1 cellular context compared by ENCODE assay signal in the genomic region with DNA sequence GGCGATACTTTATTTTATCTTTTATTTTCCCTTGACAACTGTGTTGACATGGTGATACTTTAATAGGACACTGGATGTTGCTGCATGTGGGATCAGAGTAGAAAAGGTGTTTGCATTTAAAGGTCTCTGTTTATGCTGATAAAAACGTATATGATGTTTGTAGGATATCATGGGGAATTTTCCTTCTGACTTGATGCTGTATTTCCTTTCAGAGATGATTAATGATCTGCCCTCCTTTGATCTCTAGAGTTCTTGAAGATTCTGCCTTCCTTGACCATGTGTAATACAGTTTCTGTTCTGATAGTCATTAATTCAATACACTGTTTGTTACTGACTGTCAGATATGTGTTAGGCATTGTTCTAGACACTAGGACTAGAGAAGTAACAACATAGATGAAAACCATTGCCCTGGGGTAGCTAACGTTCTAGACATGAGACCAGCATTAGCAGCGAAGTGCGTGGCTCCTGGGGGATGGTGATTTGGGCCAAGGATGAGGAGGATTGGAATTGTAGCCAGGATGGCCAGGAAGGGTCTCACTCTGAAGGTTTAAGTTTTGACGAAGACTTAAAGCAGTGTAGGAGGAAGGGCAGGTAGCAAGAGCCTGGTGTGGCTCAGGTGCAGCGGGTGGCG.
TF ChIP-seq lines count a peak whose summit lies in the region.

No MANE protein-coding gene starts in this region.

TF ChIP-seq in K562, 482 proteins besides CTCF, POLR2A, EP300 and RAD21:
- TF ChIP-seq NELFE (IDR thresholded peaks at IDR 0.05; ENCODE audit: insufficient read depth, insufficient read length) (no peak), TCF7 (IDR thresholded peaks at IDR 0.05; ENCODE audit: borderline replicate concordance) (no peak), E2F3 (CRISPR knock-in tag; IDR thresholded peaks at IDR 0.05) (no peak), BRD9 (IDR thresholded peaks at IDR 0.05; ENCODE audit: low read depth, partially characterized antibody) (no peak), LEF1 (IDR thresholded peaks at IDR 0.05) (peak; percentile 72; the same call in 1 of the 2 replicates), TARDBP (IDR thresholded peaks at IDR 0.05) (no peak), MAZ (CRISPR knock-in tag; conservative IDR thresholded peaks at IDR 0.05 in 1 of 2, IDR thresholded peaks at IDR 0.05 in 1 of 2) (no peak)
- TF ChIP-seq, protein P1, sequence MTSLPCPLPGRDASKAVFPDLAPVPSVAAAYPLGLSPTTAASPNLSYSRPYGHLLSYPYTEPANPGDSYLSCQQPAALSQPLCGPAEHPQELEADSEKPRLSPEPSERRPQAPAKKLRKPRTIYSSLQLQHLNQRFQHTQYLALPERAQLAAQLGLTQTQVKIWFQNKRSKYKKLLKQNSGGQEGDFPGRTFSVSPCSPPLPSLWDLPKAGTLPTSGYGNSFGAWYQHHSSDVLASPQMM (CRISPR knock-in tag; IDR thresholded peaks at IDR 0.05) = no peak
